ENCODE assay signal across 1 cellular context in genomic region chr18:50105027-50105426, GRCh38.
TF ChIP-seq lines count a peak whose summit lies in the region.

No MANE protein-coding gene starts in this region.

TF ChIP-seq in HEK293, 187 proteins besides CTCF, POLR2A, EP300 and RAD21 (continued from another document):
- TF ChIP-seq ZNF692 (tag by site-specific recombination; IDR thresholded peaks at IDR 0.05) (no peak), SP3 (tag by site-specific recombination; IDR thresholded peaks at IDR 0.05) (peak; percentile 61; the same call in 1 of the 2 replicates), ZNF624 (tag by site-specific recombination; IDR thresholded peaks at IDR 0.05) (no peak), ZBTB8A (tag by site-specific recombination; IDR thresholded peaks at IDR 0.05) (peak; percentile 87), ZNF132 (tag by site-specific recombination; IDR thresholded peaks at IDR 0.05; ENCODE audit: borderline replicate concordance) (no peak)
- TF ChIP-seq, protein P1, sequence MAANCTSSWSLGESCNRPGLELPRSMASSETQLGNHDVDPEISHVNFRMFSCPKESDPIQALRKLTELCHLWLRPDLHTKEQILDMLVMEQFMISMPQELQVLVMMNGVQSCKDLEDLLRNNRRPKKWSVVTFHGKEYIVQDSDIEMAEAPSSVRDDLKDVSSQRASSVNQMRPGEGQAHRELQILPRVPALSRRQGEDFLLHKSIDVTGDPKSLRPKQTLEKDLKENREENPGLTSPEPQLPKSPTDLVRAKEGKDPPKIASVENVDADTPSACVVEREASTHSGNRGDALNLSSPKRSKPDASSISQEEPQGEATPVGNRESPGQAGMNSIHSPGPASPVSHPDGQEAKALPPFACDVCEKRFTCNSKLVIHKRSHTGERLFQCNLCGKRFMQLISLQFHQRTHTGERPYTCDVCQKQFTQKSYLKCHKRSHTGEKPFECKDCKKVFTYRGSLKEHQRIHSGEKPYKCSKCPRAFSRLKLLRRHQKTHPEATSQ (tag by site-specific recombination; IDR thresholded peaks at IDR 0.05) = no peak
